In genomic region chr6:131765081-131765852, GRCh38 we compare ENCODE assay signal across 17 cellular contexts. TPM values are rescaled to one million over a fixed set of nuclear protein-coding genes. Genes with fewer than 3 reads are reported as not detected.
DNase-seq lines count a peak whose midpoint lies in the region; ATAC-seq and TF ChIP-seq lines count a peak whose summit lies in the region.
"Had no signal": no experiment of that assay in that cellular context is flagged by ENCODE, and none has a peak within 500 bp of the region (broad histone marks: within the 10 kb centered on the region; RNA-seq: fewer than 3 reads in every experiment).

No MANE protein-coding gene starts in this region.

- no peaks in the 10 kb centered on the region for H3K9me3 Mint-ChIP-seq in activated naive CD8-positive, alpha-beta T cell treated with anti-CD3 and anti-CD28 coated beads for 36 hours
- H3K9me3 Mint-ChIP-seq: activated CD8-positive, alpha-beta T cell treated with anti-CD3 and anti-CD28 coated beads for 36 hours; nephron progenitor cell had no signal

- H3K4me3 Mint-ChIP-seq in activated naive CD8-positive, alpha-beta T cell treated with anti-CD3 and anti-CD28 coated beads for 36 hours, result no peak overlapping the region
- H3K4me3 Mint-ChIP-seq: activated CD8-positive, alpha-beta T cell treated with anti-CD3 and anti-CD28 coated beads for 36 hours; nephron progenitor cell; T-helper 17 cell had no signal

- no peaks in the 10 kb centered on the region for H3K36me3 ChIP-seq in ACC112 (ENCODE audit: insufficient read depth, low read length)
- H3K36me3 ChIP-seq in HUES48 (ENCODE audit: control insufficient read depth, insufficient read depth, low read length), result no peaks in the 10 kb centered on the region
- H3K36me3 ChIP-seq: gastrocnemius medialis, vagina had no signal

- peak overlapping the region; percentile 30 for H2AFZ ChIP-seq in ACC112 (ENCODE audit: low read length, unreplicated experiment)

- no peak overlapping the region for H3K9ac ChIP-seq in HUES48 (ENCODE audit: low read depth, low read length)

- no peaks in the 10 kb centered on the region for H3K27me3 ChIP-seq in ACC112 (ENCODE audit: insufficient read depth, low read length)
- no peaks in the 10 kb centered on the region for H3K27me3 ChIP-seq in HUES48 (ENCODE audit: control insufficient read depth, insufficient read depth, low read length)
- H3K27me3 ChIP-seq: gastrocnemius medialis, vagina had no signal

- H3K36me3 Mint-ChIP-seq in activated naive CD8-positive, alpha-beta T cell treated with anti-CD3 and anti-CD28 coated beads for 36 hours, result no peaks in the 10 kb centered on the region

- H3K27ac Mint-ChIP-seq in activated naive CD8-positive, alpha-beta T cell treated with anti-CD3 and anti-CD28 coated beads for 36 hours, result no peak overlapping the region
- H3K27ac Mint-ChIP-seq: activated CD8-positive, alpha-beta T cell treated with anti-CD3 and anti-CD28 coated beads for 36 hours; nephron progenitor cell; T-helper 17 cell had no signal

- DNase-seq in choroid plexus epithelial cell (ENCODE audit: low read depth) (peak; percentile 81), islet precursor cell (peak; percentile 63)
- no peak for DNase-seq in activated naive CD8-positive, alpha-beta T cell treated with anti-CD3 and anti-CD28 coated beads for 36 hours
- DNase-seq: activated CD8-positive, alpha-beta T cell treated with anti-CD3 and anti-CD28 coated beads for 36 hours; activated naive CD4-positive, alpha-beta T cell treated with Interleukin-2 at 50 U/mL for 16 hours; DMS79; gastrocnemius medialis; NCI-H1930; nephron progenitor cell; T-helper 17 cell had no signal

- H3K27me3 Mint-ChIP-seq in activated naive CD8-positive, alpha-beta T cell treated with anti-CD3 and anti-CD28 coated beads for 36 hours, result peaks cover 18% of the 10 kb centered on the region

- no peak for ATAC-seq in HG02678 (IDR thresholded peaks at IDR 0.05; ENCODE audit: unreplicated experiment)
- no peak for ATAC-seq in HG02759 (IDR thresholded peaks at IDR 0.05; ENCODE audit: unreplicated experiment)
- ATAC-seq in GM18907 (IDR thresholded peaks at IDR 0.05; ENCODE audit: unreplicated experiment), result no peak
- ATAC-seq: activated CD8-positive, alpha-beta T cell treated with anti-CD3 and anti-CD28 coated beads for 36 hours; gastrocnemius medialis; HCT116; T-helper 17 cell had no signal

- H3K9me3 ChIP-seq in HUES48 (ENCODE audit: control insufficient read depth, insufficient read depth, low read length), result no peaks in the 10 kb centered on the region
- H3K9me3 ChIP-seq: gastrocnemius medialis, vagina had no signal

- H3K27ac ChIP-seq in ACC112 (ENCODE audit: low read depth, low read length), result no peak overlapping the region; the same call in 1 of the 2 replicates
- peak overlapping the region; percentile 40 for H3K27ac ChIP-seq in HUES48 (ENCODE audit: low read depth, low read length)
- H3K27ac ChIP-seq: vagina had no signal

- TF ChIP-seq CTCF in choroid plexus epithelial cell (conservative IDR thresholded peaks at IDR 0.05; ENCODE audit: low read depth, low read length), result no peak

- H3K79me2 ChIP-seq in ACC112 (ENCODE audit: control insufficient read depth, insufficient read depth, low read length, unreplicated experiment), result no peaks in the 10 kb centered on the region

- H3K4me1 ChIP-seq in ACC112 (ENCODE audit: control insufficient read depth, insufficient read depth, low read length, unreplicated experiment), result peaks cover 24% of the 10 kb centered on the region
- H3K4me1 ChIP-seq in HUES48 (ENCODE audit: control insufficient read depth, insufficient read depth, low read length), result peaks cover 4% of the 10 kb centered on the region; the same call in 1 of the 2 replicates
- H3K4me1 ChIP-seq: vagina had no signal

- no peaks in the 10 kb centered on the region for H3K4me1 Mint-ChIP-seq in activated naive CD8-positive, alpha-beta T cell treated with anti-CD3 and anti-CD28 coated beads for 36 hours

- H3K4me3 ChIP-seq in ACC112 (ENCODE audit: low read depth, low read length), result no peak overlapping the region
- no peak overlapping the region for H3K4me3 ChIP-seq in HUES48 (ENCODE audit: low read depth, low read length)
- no peak overlapping the region for H3K4me3 ChIP-seq in choroid plexus epithelial cell (ENCODE audit: low read depth, low read length)
- H3K4me3 ChIP-seq: gastrocnemius medialis, vagina had no signal

RNA-seq across cellular contexts. Expression of gene ENPP1, which starts 42.6 kb away (rescaled TPM):
- under 1 TPM; 0.19 to 0.22 TPM for total RNA-seq in activated naive CD8-positive, alpha-beta T cell treated with anti-CD3 and anti-CD28 coated beads for 36 hours

RNA-seq across cellular contexts. Expression of gene CTAGE9, which starts 54.5 kb away (rescaled TPM):
- not detected for total RNA-seq in activated naive CD8-positive, alpha-beta T cell treated with anti-CD3 and anti-CD28 coated beads for 36 hours
- total RNA-seq: activated CD8-positive, alpha-beta T cell treated with anti-CD3 and anti-CD28 coated beads for 36 hours; gastrocnemius medialis; T-helper 17 cell; vagina had no signal
